ENCODE assay signal across 8 cellular contexts in genomic region chr16:683396-684066, GRCh38. TPM values are rescaled to one million over a fixed set of nuclear protein-coding genes. Genes with fewer than 3 reads are reported as not detected.
DNase-seq lines count a peak whose midpoint lies in the region; ATAC-seq lines count a peak whose summit lies in the region.

No MANE protein-coding gene starts in this region.

- CTCF ChIA-PET in activated CD4-positive, alpha-beta memory T cell treated with anti-CD3 and anti-CD28 coated beads, Interleukin-2, amount 10 ng/mL, durations not matched to agents 7 days and 5 days (lab: Charles Lee): no interaction called here

- H3K27me3 Mint-ChIP-seq in activated CD4-positive, alpha-beta T cell treated with anti-CD3 and anti-CD28 coated beads, Interleukin-2, amount 10 ng/mL, durations not matched to agents 24 days and 14 days: no peaks in the 10 kb centered on the region
- H3K27me3 Mint-ChIP-seq in activated CD4-positive, alpha-beta memory T cell treated with anti-CD3 and anti-CD28 coated beads, Interleukin-2, amount 10 ng/mL, durations not matched to agents 7 days and 5 days: no peaks in the 10 kb centered on the region

- no peak for DNase-seq in activated CD4-positive, alpha-beta T cell treated with anti-CD3 and anti-CD28 coated beads, Interleukin-2, amount 10 ng/mL, durations not matched to agents 24 days and 14 days
- no peak for DNase-seq in activated CD4-positive, alpha-beta T cell treated with anti-CD3 and anti-CD28 coated beads for 4 hours
- no peak for DNase-seq in activated CD4-positive, alpha-beta memory T cell treated with anti-CD3 and anti-CD28 coated beads, Interleukin-2, amount 10 ng/mL, durations not matched to agents 7 days and 5 days
- DNase-seq in substantia nigra (lab: John Stamatoyannopoulos, UW) (no peak), OCI-M2 (lab: John Stamatoyannopoulos, UW; ENCODE audit: unreplicated experiment) (no peak)
- DNase-seq in effector CD4-positive, alpha-beta T cell: no peak

- no peaks in the 10 kb centered on the region for H3K9me3 ChIP-seq in iPS-18c (ENCODE audit: control insufficient read depth, insufficient read depth, low read length)

- peak overlapping the region; percentile 72 for H3K27ac Mint-ChIP-seq in activated CD4-positive, alpha-beta T cell treated with anti-CD3 and anti-CD28 coated beads, Interleukin-2, amount 10 ng/mL, durations not matched to agents 24 days and 14 days
- peak overlapping the region; percentile 35 for H3K27ac Mint-ChIP-seq in activated CD4-positive, alpha-beta memory T cell treated with anti-CD3 and anti-CD28 coated beads, Interleukin-2, amount 10 ng/mL, durations not matched to agents 7 days and 5 days

- no peaks in the 10 kb centered on the region for H3K9me3 Mint-ChIP-seq in activated CD4-positive, alpha-beta T cell treated with anti-CD3 and anti-CD28 coated beads, Interleukin-2, amount 10 ng/mL, durations not matched to agents 24 days and 14 days
- H3K9me3 Mint-ChIP-seq in activated CD4-positive, alpha-beta memory T cell treated with anti-CD3 and anti-CD28 coated beads, Interleukin-2, amount 10 ng/mL, durations not matched to agents 7 days and 5 days: no peaks in the 10 kb centered on the region

- peak overlapping the region; percentile 61 for H3K27ac ChIP-seq in substantia nigra (ENCODE audit: low read depth, low read length, poor library complexity, severe bottlenecking)

- H3K4me1 Mint-ChIP-seq in activated CD4-positive, alpha-beta T cell treated with anti-CD3 and anti-CD28 coated beads, Interleukin-2, amount 10 ng/mL, durations not matched to agents 24 days and 14 days: peaks cover 14% of the 10 kb centered on the region
- peaks cover 47% of the 10 kb centered on the region for H3K4me1 Mint-ChIP-seq in activated CD4-positive, alpha-beta memory T cell treated with anti-CD3 and anti-CD28 coated beads, Interleukin-2, amount 10 ng/mL, durations not matched to agents 7 days and 5 days

- POLR2A ChIA-PET in activated CD4-positive, alpha-beta memory T cell treated with anti-CD3 and anti-CD28 coated beads, Interleukin-2, amount 10 ng/mL, durations not matched to agents 7 days and 5 days (lab: Charles Lee): interaction anchor here (1.0 to 1.9 kb wide), 8 partner anchors 8 to 47 kb away, joined by 3 to 16 read pairs (median 5); partner anchors contain the start of genes ANTKMT, METTL26 and RHBDL1

- H3K36me3 Mint-ChIP-seq in activated CD4-positive, alpha-beta T cell treated with anti-CD3 and anti-CD28 coated beads, Interleukin-2, amount 10 ng/mL, durations not matched to agents 24 days and 14 days (ENCODE audit: low read depth): peaks cover 27% of the 10 kb centered on the region
- H3K36me3 Mint-ChIP-seq in activated CD4-positive, alpha-beta memory T cell treated with anti-CD3 and anti-CD28 coated beads, Interleukin-2, amount 10 ng/mL, durations not matched to agents 7 days and 5 days (ENCODE audit: low read depth): peaks cover 31% of the 10 kb centered on the region

- peak overlapping the region; percentile 87 for H3K4me3 Mint-ChIP-seq in activated CD4-positive, alpha-beta T cell treated with anti-CD3 and anti-CD28 coated beads, Interleukin-2, amount 10 ng/mL, durations not matched to agents 24 days and 14 days
- H3K4me3 Mint-ChIP-seq in activated CD4-positive, alpha-beta memory T cell treated with anti-CD3 and anti-CD28 coated beads, Interleukin-2, amount 10 ng/mL, durations not matched to agents 7 days and 5 days: peak overlapping the region; percentile 81

- ATAC-seq in HG02798 (IDR thresholded peaks at IDR 0.05; ENCODE audit: poor library complexity, unreplicated experiment): no peak

- peak overlapping the region; percentile 71 for H3K4me3 ChIP-seq in iPS-18c (ENCODE audit: insufficient read depth, low read depth, low read length)

- intact Hi-C loops in activated CD4-positive, alpha-beta T cell treated with anti-CD3 and anti-CD28 coated beads, Interleukin-2, amount 10 ng/mL, durations not matched to agents 24 days and 14 days (cut with micrococcal nuclease): loop anchor here (2.0 to 5.0 kb wide), 3 partner anchors 35 to 47 kb away; partner anchors contain the start of genes CCDC78, HAGHL, METTL26 and WDR90

RNA-seq across cellular contexts. Expression of gene JMJD8, which starts 0.6 kb away (rescaled TPM):
- total RNA-seq in activated CD4-positive, alpha-beta T cell treated with anti-CD3 and anti-CD28 coated beads, Interleukin-2, amount 10 ng/mL, durations not matched to agents 24 days and 14 days: 60.3 and 61.1 TPM in 2 replicates
- 10 to 100 TPM; 27.1 to 27.2 TPM for total RNA-seq in activated CD4-positive, alpha-beta memory T cell treated with anti-CD3 and anti-CD28 coated beads, Interleukin-2, amount 10 ng/mL, durations not matched to agents 7 days and 5 days

RNA-seq across cellular contexts. Expression of gene STUB1, which starts 3.3 kb away (rescaled TPM):
- total RNA-seq in activated CD4-positive, alpha-beta T cell treated with anti-CD3 and anti-CD28 coated beads, Interleukin-2, amount 10 ng/mL, durations not matched to agents 24 days and 14 days: 90.2 and 93.8 TPM in 2 replicates
- 10 to 100 TPM; 63.9 to 78.3 TPM for total RNA-seq in activated CD4-positive, alpha-beta memory T cell treated with anti-CD3 and anti-CD28 coated beads, Interleukin-2, amount 10 ng/mL, durations not matched to agents 7 days and 5 days

RNA-seq across cellular contexts. Expression of gene WDR24, which starts 6.7 kb away (rescaled TPM):
- total RNA-seq in activated CD4-positive, alpha-beta T cell treated with anti-CD3 and anti-CD28 coated beads, Interleukin-2, amount 10 ng/mL, durations not matched to agents 24 days and 14 days: 22.4 and 24.1 TPM in 2 replicates
- 10 to 100 TPM; 18.1 to 18.7 TPM for total RNA-seq in activated CD4-positive, alpha-beta memory T cell treated with anti-CD3 and anti-CD28 coated beads, Interleukin-2, amount 10 ng/mL, durations not matched to agents 7 days and 5 days

RNA-seq across cellular contexts. Expression of gene RHBDL1, which starts 8.1 kb away (rescaled TPM):
- 1.1 and 1.2 TPM in 2 replicates for total RNA-seq in activated CD4-positive, alpha-beta T cell treated with anti-CD3 and anti-CD28 coated beads, Interleukin-2, amount 10 ng/mL, durations not matched to agents 24 days and 14 days
- total RNA-seq in activated CD4-positive, alpha-beta memory T cell treated with anti-CD3 and anti-CD28 coated beads, Interleukin-2, amount 10 ng/mL, durations not matched to agents 7 days and 5 days: 1 to 10 TPM; 1.5 TPM

RNA-seq across cellular contexts. Expression of gene RHOT2, which starts 15.6 kb away (rescaled TPM):
- 172 and 183 TPM in 2 replicates for total RNA-seq in activated CD4-positive, alpha-beta T cell treated with anti-CD3 and anti-CD28 coated beads, Interleukin-2, amount 10 ng/mL, durations not matched to agents 24 days and 14 days
- 100 to 1,000 TPM; 140 to 141 TPM for total RNA-seq in activated CD4-positive, alpha-beta memory T cell treated with anti-CD3 and anti-CD28 coated beads, Interleukin-2, amount 10 ng/mL, durations not matched to agents 7 days and 5 days
